14 cellular contexts compared by ENCODE assay signal in the genomic region with DNA sequence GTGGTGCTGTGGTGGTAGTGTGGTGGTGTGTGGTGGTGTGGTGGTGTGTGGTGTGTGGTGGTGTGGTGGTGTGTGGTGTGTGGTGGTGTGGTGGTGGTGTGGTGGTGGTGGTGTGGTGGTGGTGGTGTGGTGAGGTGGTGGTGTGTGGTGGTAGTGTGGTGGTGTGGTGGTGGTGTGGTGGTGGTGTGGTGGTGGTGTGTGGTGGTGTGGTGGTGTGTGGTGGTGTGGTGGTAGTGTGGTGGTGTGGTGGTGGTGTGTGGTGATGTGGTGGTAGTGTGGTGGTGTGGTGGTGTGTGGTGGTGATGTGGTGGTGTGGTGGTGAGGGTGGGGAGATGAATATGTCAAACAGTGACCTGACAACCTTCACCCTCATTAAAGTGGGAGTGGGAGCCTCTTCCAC. TPM values are rescaled to one million over a fixed set of nuclear protein-coding genes. Genes with fewer than 3 reads are reported as not detected.
DNase-seq lines count a peak whose midpoint lies in the region; ATAC-seq and TF ChIP-seq lines count a peak whose summit lies in the region.
"Had no signal": no experiment of that assay in that cellular context is flagged by ENCODE, and none has a peak within 500 bp of the region (broad histone marks: within the 10 kb centered on the region; RNA-seq: fewer than 3 reads in every experiment).

No MANE protein-coding gene starts in this region.

- H3K4me3 ChIP-seq in right atrium auricular region: no peak overlapping the region
- no peak overlapping the region for H3K4me3 ChIP-seq in coronary artery
- no peak overlapping the region for H3K4me3 ChIP-seq in vagina
- H3K4me3 ChIP-seq: colonic mucosa had no signal

- H3K4me1 ChIP-seq in right atrium auricular region (no peaks in the 10 kb centered on the region), vagina (no peaks in the 10 kb centered on the region)
- H3K4me1 ChIP-seq: colonic mucosa had no signal

- ATAC-seq in Right ventricle myocardium inferior (peak; percentile 80), left lobe of liver (peak; percentile 61)

- TF ChIP-seq CTCF in right atrium auricular region (IDR thresholded peaks at IDR 0.05) (no peak), coronary artery (IDR thresholded peaks at IDR 0.05) (no peak), vagina (IDR thresholded peaks at IDR 0.05) (no peak)

- no peaks in the 10 kb centered on the region for H3K36me3 ChIP-seq in right atrium auricular region
- H3K36me3 ChIP-seq in vagina: no peaks in the 10 kb centered on the region
- H3K36me3 ChIP-seq: colonic mucosa had no signal

- DNase-seq in Right ventricle myocardium inferior (ENCODE audit: missing footprints) (no peak), right atrium auricular region (ENCODE audit: low spot score) (no peak), coronary artery (ENCODE audit: low spot score) (peak; percentile 80), left lobe of liver (ENCODE audit: low spot score) (no peak), vagina (ENCODE audit: extremely low spot score in 2 of 2) (peak; percentile 98 to 100), DMS153 treated with DMSO at 0.1 percent for 48 hours (lab: John Stamatoyannopoulos, UW; ENCODE audit: unreplicated experiment) (no peak), posterior vena cava (ENCODE audit: low spot score) (no peak), NCI-H345 treated with DMSO at 0.1 percent for 48 hours (lab: John Stamatoyannopoulos, UW; ENCODE audit: unreplicated experiment) (no peak)
- DNase-seq: colonic mucosa; GOT3; naive B cell; NCI-H2227 treated with DMSO at 0.1 percent for 48 hours; SHP77; stimulated activated naive CD4-positive, alpha-beta T cell had no signal

- H3K27ac ChIP-seq in right atrium auricular region (no peak overlapping the region), coronary artery (no peak overlapping the region), vagina (no peak overlapping the region)
- H3K27ac ChIP-seq: colonic mucosa had no signal

- H3K27me3 ChIP-seq in right atrium auricular region (no peaks in the 10 kb centered on the region), vagina (no peaks in the 10 kb centered on the region)
- H3K27me3 ChIP-seq: colonic mucosa had no signal

- TF ChIP-seq POLR2A in vagina (IDR thresholded peaks at IDR 0.05): no peak

- intact Hi-C loops in Right ventricle myocardium inferior (cut with DNase I): no loop called here
- intact Hi-C loops in vagina (cut with DNase I): no loop called here
- intact Hi-C loops in posterior vena cava (cut with DNase I): no loop called here

- H3K9me3 ChIP-seq in right atrium auricular region: no peaks in the 10 kb centered on the region
- no peaks in the 10 kb centered on the region for H3K9me3 ChIP-seq in vagina
- H3K9me3 ChIP-seq: colonic mucosa had no signal

RNA-seq across cellular contexts. Expression of a gene that starts 55.6 kb away (rescaled TPM):
- not detected for total RNA-seq in Right ventricle myocardium inferior
- 1 to 10 TPM in 1 of 2 donors, under 1 TPM in 1; 0.56 to 1.1 TPM for total RNA-seq in right atrium auricular region
- total RNA-seq in left lobe of liver: 0.48 TPM
- 3.2 TPM for total RNA-seq in vagina
- under 1 TPM; 0.05 to 0.32 TPM for total RNA-seq in posterior vena cava

Comparison
In these comparisons a context has a peak if more than half of its experiments do, and no peak if none do; other contexts are left out.
1. DNase-seq: peak in coronary artery (single experiment) and vagina (2 of 2); none in Right ventricle myocardium inferior (single experiment), right atrium auricular region (single experiment), left lobe of liver (single experiment), DMS153 treated with DMSO at 0.1 percent for 48 hours (single experiment), posterior vena cava (single experiment) and NCI-H345 treated with DMSO at 0.1 percent for 48 hours (single experiment).